In genomic region chr4:8278421-8279287, GRCh38 we compare ENCODE assay signal across 11 cellular contexts. TPM values are rescaled to one million over a fixed set of nuclear protein-coding genes. Genes with fewer than 3 reads are reported as not detected.
DNase-seq lines count a peak whose midpoint lies in the region; ATAC-seq and TF ChIP-seq lines count a peak whose summit lies in the region.
"Had no signal": no experiment of that assay in that cellular context is flagged by ENCODE, and none has a peak within 500 bp of the region (broad histone marks: within the 10 kb centered on the region; RNA-seq: fewer than 3 reads in every experiment).

No MANE protein-coding gene starts in this region.

- no peaks in the 10 kb centered on the region for H3K9me2 ChIP-seq in SK-N-SH

- no peaks in the 10 kb centered on the region for H3K9me3 Mint-ChIP-seq in activated naive CD4-positive, alpha-beta T cell treated with anti-CD3 and anti-CD28 coated beads, Interleukin-2, amount 10 ng/mL, durations not matched to agents 7 days and 5 days
- H3K9me3 Mint-ChIP-seq: activated naive CD4-positive, alpha-beta T cell treated with anti-CD3 and anti-CD28 coated beads, Interleukin-2, amount 50 U/mL, for 24 hours had no signal

- no peak overlapping the region for H3K27ac Mint-ChIP-seq in activated naive CD4-positive, alpha-beta T cell treated with anti-CD3 and anti-CD28 coated beads, Interleukin-2, amount 10 ng/mL, durations not matched to agents 7 days and 5 days
- H3K27ac Mint-ChIP-seq: activated naive CD4-positive, alpha-beta T cell treated with anti-CD3 and anti-CD28 coated beads, Interleukin-2, amount 50 U/mL, for 24 hours had no signal

- H3K27me3 Mint-ChIP-seq in activated naive CD4-positive, alpha-beta T cell treated with anti-CD3 and anti-CD28 coated beads, Interleukin-2, amount 10 ng/mL, durations not matched to agents 7 days and 5 days, result peaks cover 16% of the 10 kb centered on the region

- H3K4me3 ChIP-seq in SK-N-SH (ENCODE audit: low read depth in 2 of 2, low read length in 1 of 2) (no peak overlapping the region), psoas muscle (no peak overlapping the region), stomach (no peak overlapping the region)
- H3K4me3 ChIP-seq: skin epidermis had no signal

- peaks cover 8% of the 10 kb centered on the region for H3F3A ChIP-seq in SK-N-SH (replicated peaks; ENCODE audit: insufficient read depth)

- no peak overlapping the region for H3K4me3 Mint-ChIP-seq in activated naive CD4-positive, alpha-beta T cell treated with anti-CD3 and anti-CD28 coated beads, Interleukin-2, amount 10 ng/mL, durations not matched to agents 7 days and 5 days
- H3K4me3 Mint-ChIP-seq: activated naive CD4-positive, alpha-beta T cell treated with anti-CD3 and anti-CD28 coated beads, Interleukin-2, amount 50 U/mL, for 24 hours had no signal

- H3K4me1 ChIP-seq in SK-N-SH (ENCODE audit: control insufficient read depth in 1 of 2, insufficient read depth in 2 of 2, low read depth in 1 of 2, low read length in 1 of 2), result peaks cover 27 to 38% of the 10 kb centered on the region in 2 experiments
- H3K4me1 ChIP-seq in foreskin keratinocyte, result no peaks in the 10 kb centered on the region
- H3K4me1 ChIP-seq in psoas muscle, result peaks cover 44% of the 10 kb centered on the region
- peaks cover 33 to 68% (median 51%) of the 10 kb centered on the region in 4 donors for H3K4me1 ChIP-seq in stomach

- POLR2A ChIA-PET in SK-N-SH (lab: Yijun Ruan, JAX), result no interaction called here

- no peak for TF ChIP-seq POLR2A in stomach (IDR thresholded peaks at IDR 0.05)

- TF ChIP-seq RAD21 in SK-N-SH (IDR thresholded peaks at IDR 0.05; ENCODE audit: low read length), result no peak

- H3K79me2 ChIP-seq in SK-N-SH (ENCODE audit: insufficient read depth), result no peaks in the 10 kb centered on the region

- H3K27me3 ChIP-seq in SK-N-SH (ENCODE audit: insufficient read depth) (no peaks in the 10 kb centered on the region), foreskin keratinocyte (peaks cover 22% of the 10 kb centered on the region), psoas muscle (ENCODE audit: insufficient read depth in 3 of 3, low read length in 2 of 3) (no peaks in the 10 kb centered on the region), stomach (no peaks in the 10 kb centered on the region)

- peak overlapping the region; percentile 46 for H3K4me2 ChIP-seq in SK-N-SH

- DNase-seq in GM03348 (ENCODE audit: low spot score), result peak; percentile 93
- DNase-seq in SK-N-SH, result no peak
- DNase-seq in foreskin keratinocyte, result no peak
- DNase-seq in psoas muscle, result peak; percentile 52 to 65
- DNase-seq in stomach, result no peak
- DNase-seq in activated naive CD4-positive, alpha-beta T cell treated with anti-CD3 and anti-CD28 coated beads, Interleukin-2, amount 10 ng/mL, durations not matched to agents 7 days and 5 days, result no peak
- no peak for DNase-seq in Ammon's horn (ENCODE audit: low spot score)
- DNase-seq: NCI-H526 had no signal

- no peaks in the 10 kb centered on the region for H3K4me1 Mint-ChIP-seq in activated naive CD4-positive, alpha-beta T cell treated with anti-CD3 and anti-CD28 coated beads, Interleukin-2, amount 10 ng/mL, durations not matched to agents 7 days and 5 days

- peak overlapping the region in 1 of 2 experiments; percentile 85; a peak in 2 of 4 replicates for H3K27ac ChIP-seq in SK-N-SH (ENCODE audit: low read depth in 2 of 2, low read length in 1 of 2)
- H3K27ac ChIP-seq in foreskin keratinocyte, result no peak overlapping the region
- H3K27ac ChIP-seq in psoas muscle, result no peak overlapping the region
- H3K27ac ChIP-seq in stomach, result peak overlapping the region in 2 of 5 donors; percentile 7 to 85

- H4K20me1 ChIP-seq in SK-N-SH (ENCODE audit: insufficient read depth), result no peaks in the 10 kb centered on the region

- ATAC-seq in foreskin keratinocyte (peak; percentile 38), psoas muscle (no peak), HG03442 (IDR thresholded peaks at IDR 0.05; ENCODE audit: unreplicated experiment) (no peak)

- no peaks in the 10 kb centered on the region for H3K36me3 Mint-ChIP-seq in activated naive CD4-positive, alpha-beta T cell treated with anti-CD3 and anti-CD28 coated beads, Interleukin-2, amount 10 ng/mL, durations not matched to agents 7 days and 5 days
- H3K36me3 Mint-ChIP-seq: activated naive CD4-positive, alpha-beta T cell treated with anti-CD3 and anti-CD28 coated beads, Interleukin-2, amount 50 U/mL, for 24 hours had no signal

- peak overlapping the region; percentile 67 for H2AFZ ChIP-seq in SK-N-SH (ENCODE audit: low read depth)

- TF ChIP-seq CTCF in SK-N-SH (IDR thresholded peaks at IDR 0.05) (no peak), foreskin keratinocyte (conservative IDR thresholded peaks at IDR 0.05) (no peak), psoas muscle (IDR thresholded peaks at IDR 0.05) (no peak), stomach (IDR thresholded peaks at IDR 0.05) (no peak)

- H3K36me3 ChIP-seq in SK-N-SH (replicated peaks in 1 of 2; ENCODE audit: control insufficient read depth in 1 of 2, insufficient read depth in 2 of 2, low read length in 1 of 2), result no peaks in the 10 kb centered on the region
- H3K36me3 ChIP-seq in psoas muscle (ENCODE audit: insufficient read depth in 1 of 2, low read depth in 1 of 2), result no peaks in the 10 kb centered on the region
- H3K36me3 ChIP-seq in stomach, result no peaks in the 10 kb centered on the region

- peak overlapping the region; percentile 48; the same call in 1 of the 2 replicates for H3K9ac ChIP-seq in SK-N-SH

- 51% methylated on average over 8 of the region's 17 CpGs for WGBS in SK-N-SH (ENCODE audit: low lambda C conversion rate)
- WGBS in psoas muscle, 3 donors, result 61 to 65% (median 63%) methylated on average over 17 of the region's 17 CpGs
- 40 to 52% (median 43%) methylated on average over 12 to 17 of the region's 17 CpGs for WGBS in stomach, 5 donors

- H3K9me3 ChIP-seq in SK-N-SH (no peaks in the 10 kb centered on the region), psoas muscle (no peaks in the 10 kb centered on the region), stomach (no peaks in the 10 kb centered on the region)

- peak in 1 of 2 experiments; percentile 78; a peak in 1 of 4 replicates for TF ChIP-seq EP300 in SK-N-SH (IDR thresholded peaks at IDR 0.05; ENCODE audit: borderline replicate concordance in 1 of 2, low read depth in 1 of 2, low read length in 1 of 2)
- no peak for TF ChIP-seq EP300 in stomach (IDR thresholded peaks at IDR 0.05)

- intact Hi-C loops in psoas muscle (cut with DNase I) (no loop called here), stomach (cut with DNase I; ENCODE audit: low total_unique reads) (no loop called here)

- CTCF ChIA-PET in SK-N-SH (lab: Yijun Ruan, JAX), result interaction anchor here (1.1 kb wide), 1 partner anchor 11 kb away, joined by 3 read pairs; no protein-coding TSS in a partner anchor
- CTCF ChIA-PET in activated naive CD4-positive, alpha-beta T cell treated with anti-CD3 and anti-CD28 coated beads, Interleukin-2, amount 10 ng/mL, durations not matched to agents 7 days and 5 days (lab: Charles Lee), result no interaction called here

TF ChIP-seq in SK-N-SH, 30 proteins besides CTCF, POLR2A, EP300 and RAD21 (continues in another document):
- TF ChIP-seq FOXJ3 (CRISPR knock-in tag; IDR thresholded peaks at IDR 0.05), result no peak
- no peak for TF ChIP-seq YY1 (IDR thresholded peaks at IDR 0.05; ENCODE audit: low read depth)
- no peak for TF ChIP-seq POLR2AphosphoS5 (IDR thresholded peaks at IDR 0.05; ENCODE audit: low read depth, low read length)
- TF ChIP-seq EZH2phosphoT487 (IDR thresholded peaks at IDR 0.05; ENCODE audit: borderline replicate concordance, low read depth), result no peak
- peak; percentile 41 for TF ChIP-seq PBX3 (IDR thresholded peaks at IDR 0.05)
- TF ChIP-seq FOXM1 (IDR thresholded peaks at IDR 0.05; ENCODE audit: low read depth), result no peak
- TF ChIP-seq, protein P1, sequence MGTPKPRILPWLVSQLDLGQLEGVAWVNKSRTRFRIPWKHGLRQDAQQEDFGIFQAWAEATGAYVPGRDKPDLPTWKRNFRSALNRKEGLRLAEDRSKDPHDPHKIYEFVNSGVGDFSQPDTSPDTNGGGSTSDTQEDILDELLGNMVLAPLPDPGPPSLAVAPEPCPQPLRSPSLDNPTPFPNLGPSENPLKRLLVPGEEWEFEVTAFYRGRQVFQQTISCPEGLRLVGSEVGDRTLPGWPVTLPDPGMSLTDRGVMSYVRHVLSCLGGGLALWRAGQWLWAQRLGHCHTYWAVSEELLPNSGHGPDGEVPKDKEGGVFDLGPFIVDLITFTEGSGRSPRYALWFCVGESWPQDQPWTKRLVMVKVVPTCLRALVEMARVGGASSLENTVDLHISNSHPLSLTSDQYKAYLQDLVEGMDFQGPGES (IDR thresholded peaks at IDR 0.05; ENCODE audit: low read depth, low read length), result no peak
- TF ChIP-seq SMC3 (IDR thresholded peaks at IDR 0.05; ENCODE audit: low read depth, low read length), result no peak
- no peak for TF ChIP-seq SIN3A (IDR thresholded peaks at IDR 0.05; ENCODE audit: borderline replicate concordance, low read depth, low read length)
- TF ChIP-seq CHD2 (IDR thresholded peaks at IDR 0.05; ENCODE audit: low read length, partially characterized antibody), result peak; percentile 18
- TF ChIP-seq TCF12 (IDR thresholded peaks at IDR 0.05), result peak; percentile 71
- TF ChIP-seq, protein P2, sequence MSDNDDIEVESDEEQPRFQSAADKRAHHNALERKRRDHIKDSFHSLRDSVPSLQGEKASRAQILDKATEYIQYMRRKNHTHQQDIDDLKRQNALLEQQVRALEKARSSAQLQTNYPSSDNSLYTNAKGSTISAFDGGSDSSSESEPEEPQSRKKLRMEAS (IDR thresholded peaks at IDR 0.05; ENCODE audit: low read depth), result peak; percentile 75
- TF ChIP-seq ELF1 (IDR thresholded peaks at IDR 0.05), result no peak
- TF ChIP-seq FOSL2 (IDR thresholded peaks at IDR 0.05; ENCODE audit: borderline replicate concordance, low read depth), result peak; percentile 90

RNA-seq across cellular contexts. Expression of gene HTRA3, which starts 9.1 kb away (rescaled TPM):
- polyA plus RNA-seq in SK-N-SH (2012; rRNA removed), result 0.05 TPM in 1 of 2 replicates, not detected in the other
- polyA plus RNA-seq in SK-N-SH (2012; cell fraction: cytosol; rRNA removed), result 0.01 and 0.03 TPM in 2 replicates
- 0.04 and 0.05 TPM in 2 replicates for polyA plus RNA-seq in SK-N-SH (2012; cell fraction: nucleus; rRNA removed)
- not detected in 2 replicates for total RNA-seq in foreskin keratinocyte
- polyA plus RNA-seq in foreskin keratinocyte, result not detected in 2 replicates
- 10 to 100 TPM in 2 of 4 donors, 1 to 10 TPM in 2; 7.2 to 26.4 (median 17.0) TPM for total RNA-seq in psoas muscle
- 10 to 100 TPM; 11.1 to 15.5 (median 14.0) TPM for polyA plus RNA-seq in psoas muscle
- 10 to 100 TPM; 15.6 to 26.8 (median 24.6) TPM for total RNA-seq in stomach
- 1 to 10 TPM; 6.6 to 9.9 (median 7.9) TPM for polyA plus RNA-seq in stomach

Comparison
In these comparisons a context has a peak if more than half of its experiments do, and no peak if none do; other contexts are left out.
1. DNase-seq: peak in GM03348 (single experiment) and psoas muscle (2 of 2); none in SK-N-SH (single experiment), foreskin keratinocyte (0 of 2), stomach (single experiment), activated naive CD4-positive, alpha-beta T cell treated with anti-CD3 and anti-CD28 coated beads, Interleukin-2, amount 10 ng/mL, durations not matched to agents 7 days and 5 days (single experiment) and Ammon's horn (single experiment).